ENCODE assay signal across 8 cellular contexts in the genomic region with DNA sequence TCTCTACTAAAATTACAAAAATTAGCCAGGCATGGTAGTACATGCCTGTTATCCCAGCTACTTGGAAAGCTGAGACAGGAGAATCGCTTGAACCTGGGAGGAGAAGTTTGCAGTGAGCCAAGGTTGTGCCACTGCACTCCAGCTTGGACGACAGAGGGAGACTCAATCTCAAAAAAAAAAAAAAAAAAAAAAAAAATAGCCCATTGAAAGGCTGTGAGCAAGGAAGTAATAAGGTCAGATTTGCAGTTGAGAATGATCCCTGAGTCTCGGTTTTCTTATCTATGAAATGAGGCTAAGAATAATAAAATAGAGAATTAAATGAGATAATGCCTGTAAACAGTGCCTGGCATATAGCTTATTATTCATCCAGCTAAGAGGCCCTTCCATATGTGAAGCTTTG. TPM values are rescaled to one million over a fixed set of nuclear protein-coding genes. Genes with fewer than 3 reads are reported as not detected.
DNase-seq lines count a peak whose midpoint lies in the region; ATAC-seq and TF ChIP-seq lines count a peak whose summit lies in the region.
"Had no signal": no experiment of that assay in that cellular context is flagged by ENCODE, and none has a peak within 500 bp of the region (broad histone marks: within the 10 kb centered on the region; RNA-seq: fewer than 3 reads in every experiment).

No MANE protein-coding gene starts in this region.

- H4K20me1 ChIP-seq in HCT116 (ENCODE audit: insufficient read depth): no peaks in the 10 kb centered on the region
- peaks cover 47% of the 10 kb centered on the region for H4K20me1 ChIP-seq in SK-N-SH (ENCODE audit: insufficient read depth)

- peak overlapping the region; percentile 89 for H2AFZ ChIP-seq in HCT116 (ENCODE audit: low read depth, low read length, poor library complexity, severe bottlenecking)
- H2AFZ ChIP-seq in SK-N-SH (ENCODE audit: low read depth): peak overlapping the region; percentile 77; the same call in 1 of the 2 replicates

- no peak overlapping the region for H3K27ac ChIP-seq in HCT116 (ENCODE audit: low read depth, low read length)
- peak overlapping the region; percentile 64 to 77; a peak in 3 of 4 replicates for H3K27ac ChIP-seq in SK-N-SH (ENCODE audit: low read depth in 2 of 2, low read length in 1 of 2)
- H3K27ac ChIP-seq in substantia nigra (ENCODE audit: low read depth, low read length, poor library complexity, severe bottlenecking): peak overlapping the region; percentile 83

- POLR2A ChIA-PET in HCT116 (lab: Charles Lee) (interaction anchor here (0.7 to 3.5 kb wide), 5 partner anchors 11 to 62 kb away, joined by 3 to 18 read pairs (median 4); partner anchors contain the start of gene ITGA3), SK-N-SH (lab: Yijun Ruan, JAX) (interaction anchor here (0.9 to 2.2 kb wide), 10 partner anchors 18 to 84 kb away, joined by 3 to 16 read pairs (median 6); partner anchors contain the start of gene SAMD14)

- H3K4me1 ChIP-seq in HCT116 (ENCODE audit: control insufficient read depth in 1 of 2, insufficient read depth in 2 of 2, low read length in 2 of 2) (peaks cover 12 to 35% of the 10 kb centered on the region in 2 experiments), SK-N-SH (ENCODE audit: control insufficient read depth in 1 of 2, insufficient read depth in 2 of 2, low read depth in 1 of 2, low read length in 1 of 2) (peaks cover 3 to 18% of the 10 kb centered on the region in 2 experiments; a peak in 1 of 4 replicates)

- no peak overlapping the region for H3K4me3 ChIP-seq in HCT116 (replicated peaks in 1 of 2; ENCODE audit: low read depth in 1 of 2, low read length in 2 of 2)
- H3K4me3 ChIP-seq in SK-N-SH (ENCODE audit: low read depth in 2 of 2, low read length in 1 of 2): peak overlapping the region in 1 of 2 experiments; percentile 75; a peak in 1 of 4 replicates
- H3K4me3 ChIP-seq in epithelial cell of proximal tubule (ENCODE audit: low read depth, low read length): peak overlapping the region; percentile 2

- TF ChIP-seq EP300 in SK-N-SH (IDR thresholded peaks at IDR 0.05; ENCODE audit: borderline replicate concordance in 1 of 2, low read depth in 1 of 2, low read length in 1 of 2): no peak

- ATAC-seq in HCT116 (peak; percentile 1; the same call in 1 of the 2 replicates), GM21723 (IDR thresholded peaks at IDR 0.05; ENCODE audit: unreplicated experiment) (no peak)

- BruUV-seq in HCT116 (replicated peaks; lab: Mats Ljungman, UMichigan): no TSS peak

- H3K9me2 ChIP-seq in HCT116 (ENCODE audit: insufficient read depth) (no peaks in the 10 kb centered on the region), SK-N-SH (no peaks in the 10 kb centered on the region)

- CTCF ChIA-PET in HCT116 (lab: Charles Lee): interaction anchor here (0.6 to 4.6 kb wide), 37 partner anchors 10 to 398 kb away, joined by 3 to 55 read pairs (median 8); partner anchors contain the start of genes ITGA3 and SGCA
- CTCF ChIA-PET in SK-N-SH (lab: Yijun Ruan, JAX): interaction anchor here (0.7 to 15.0 kb wide), 76 partner anchors 9 to 315 kb away, joined by 3 to 297 read pairs (median 7); partner anchors contain the start of genes COL1A1, ITGA3, KAT7 and PPP1R9B

- WGBS in SK-N-SH (ENCODE audit: low lambda C conversion rate): 18% methylated on average over 3 of the region's 3 CpGs

- TF ChIP-seq CTCF in HCT116 (IDR thresholded peaks at IDR 0.05 in 2 of 3, conservative IDR thresholded peaks at IDR 0.05 in 1 of 3; ENCODE audit: borderline replicate concordance in 1 of 3, insufficient read depth in 1 of 3, low read depth in 2 of 3, low read length in 2 of 3): no peak
- TF ChIP-seq CTCF in SK-N-SH (IDR thresholded peaks at IDR 0.05): no peak
- TF ChIP-seq CTCF in epithelial cell of proximal tubule (conservative IDR thresholded peaks at IDR 0.05; ENCODE audit: low read depth, low read length): no peak

- H3K9ac ChIP-seq in HCT116 (ENCODE audit: low read length) (no peak overlapping the region), SK-N-SH (peak overlapping the region; percentile 32; the same call in 1 of the 2 replicates)

- H3K36me3 ChIP-seq in HCT116 (ENCODE audit: control insufficient read depth in 1 of 2, insufficient read depth in 2 of 2, low read length in 2 of 2) (peaks cover 13 to 17% of the 10 kb centered on the region in 2 experiments; a peak in 3 of 4 replicates), SK-N-SH (replicated peaks in 1 of 2; ENCODE audit: control insufficient read depth in 1 of 2, insufficient read depth in 2 of 2, low read length in 1 of 2) (peaks cover 29 to 38% of the 10 kb centered on the region in 2 experiments)

- H3K79me2 ChIP-seq in HCT116 (ENCODE audit: insufficient read depth, low read length) (0 out of 2 replicates have a peak, but pooled peaks cover 6% of the 10 kb centered on the region), SK-N-SH (ENCODE audit: insufficient read depth) (peaks cover under 1% of the 10 kb centered on the region; the same call in 1 of the 2 replicates)

- peak overlapping the region; percentile 91 for H3K4me2 ChIP-seq in HCT116 (ENCODE audit: low read length)
- H3K4me2 ChIP-seq in SK-N-SH: peak overlapping the region; percentile 100

- DNase-seq in HCT116 (ENCODE audit: low read depth, low spot score) (no peak), SK-N-SH (no peak), epithelial cell of proximal tubule (ENCODE audit: low read depth) (no peak), substantia nigra (lab: John Stamatoyannopoulos, UW) (no peak), iPS-NIHi7 (ENCODE audit: extremely low spot score) (no peak), DMS53 (lab: John Stamatoyannopoulos, UW) (no peak)

- H3K27me3 ChIP-seq in HCT116 (ENCODE audit: insufficient read depth, low read length) (no peaks in the 10 kb centered on the region), SK-N-SH (ENCODE audit: insufficient read depth) (no peaks in the 10 kb centered on the region)
- H3K27me3 ChIP-seq: heart right ventricle had no signal

- no peaks in the 10 kb centered on the region for H3K9me3 ChIP-seq in HCT116 (ENCODE audit: control insufficient read depth in 1 of 2, insufficient read depth in 1 of 2, low read depth in 1 of 2, low read length in 2 of 2)
- no peaks in the 10 kb centered on the region for H3K9me3 ChIP-seq in SK-N-SH
- H3K9me3 ChIP-seq: heart right ventricle had no signal

- TF ChIP-seq POLR2A in HCT116 (IDR thresholded peaks at IDR 0.05; ENCODE audit: borderline replicate concordance, extremely low read depth, insufficient read depth, insufficient read length): no peak

- intact Hi-C loops in HCT116 (cut with micrococcal nuclease): loop anchor here (1.0 kb wide), 1 partner anchor 203 kb away; no protein-coding TSS in a partner anchor

- TF ChIP-seq RAD21 in HCT116 (IDR thresholded peaks at IDR 0.05; ENCODE audit: low read depth) (no peak), SK-N-SH (IDR thresholded peaks at IDR 0.05; ENCODE audit: low read length) (no peak)

- RAD21 ChIA-PET in HCT116 (lab: Charles Lee; ENCODE audit: low non-redundant PET in 1 of 2, low total read pairs in 2 of 2, uncharacterized antibody in 2 of 2, unreplicated experiment in 2 of 2): interaction anchor here (0.7 to 1.6 kb wide), 7 partner anchors 14 to 154 kb away, joined by 3 to 5 read pairs (median 4); no protein-coding TSS in a partner anchor

- peaks cover 67% of the 10 kb centered on the region for H3F3A ChIP-seq in SK-N-SH (replicated peaks; ENCODE audit: insufficient read depth)

TF ChIP-seq in HCT116, 20 proteins besides CTCF, POLR2A, EP300 and RAD21 (continues in another document):
- no peak for TF ChIP-seq CBX3 (IDR thresholded peaks at IDR 0.05; ENCODE audit: low read depth)
- TF ChIP-seq SP1 (IDR thresholded peaks at IDR 0.05; ENCODE audit: low read depth): no peak
- no peak for TF ChIP-seq EGR1 (IDR thresholded peaks at IDR 0.05; ENCODE audit: low read depth)
- TF ChIP-seq ZFX (IDR thresholded peaks at IDR 0.05): no peak

TF ChIP-seq in SK-N-SH, 30 proteins besides CTCF, POLR2A, EP300 and RAD21:
- TF ChIP-seq ELF1 (IDR thresholded peaks at IDR 0.05) (0 out of 2 replicates have a peak, but pooled peaks have one; percentile 2), FOXM1 (IDR thresholded peaks at IDR 0.05; ENCODE audit: low read depth) (no peak)

RNA-seq across cellular contexts. Expression of gene PDK2, which starts 1.3 kb away (rescaled TPM):
- 39.1 TPM for total RNA-seq in HCT116 (2021; ENCODE audit: unreplicated experiment)
- polyA plus RNA-seq in HCT116 (2012): 62.1 and 68.9 TPM in 2 replicates
- 96.1 and 124 TPM in 2 replicates for polyA plus RNA-seq in SK-N-SH (2012; rRNA removed)
- 41.5 and 62.1 TPM in 2 replicates for polyA plus RNA-seq in SK-N-SH (2012; cell fraction: cytosol; rRNA removed)
- 123 and 147 TPM in 2 replicates for polyA plus RNA-seq in SK-N-SH (2012; cell fraction: nucleus; rRNA removed)
- total RNA-seq in epithelial cell of proximal tubule: 6.1 and 17.5 TPM in 2 replicates

RNA-seq across cellular contexts. Expression of gene SAMD14, which starts 36.2 kb away (rescaled TPM):
- 1.5 TPM for total RNA-seq in HCT116 (2021; ENCODE audit: unreplicated experiment)
- 0.74 and 0.79 TPM in 2 replicates for polyA plus RNA-seq in HCT116 (2012)
- 2.8 and 3.4 TPM in 2 replicates for polyA plus RNA-seq in SK-N-SH (2012; rRNA removed)
- 1.2 and 2.0 TPM in 2 replicates for polyA plus RNA-seq in SK-N-SH (2012; cell fraction: cytosol; rRNA removed)
- 12.4 and 16.5 TPM in 2 replicates for polyA plus RNA-seq in SK-N-SH (2012; cell fraction: nucleus; rRNA removed)
- total RNA-seq in epithelial cell of proximal tubule: 2.9 and 11.5 TPM in 2 replicates

RNA-seq across cellular contexts. Expression of gene ITGA3, which starts 37.9 kb away (rescaled TPM):
- total RNA-seq in HCT116 (2021; ENCODE audit: unreplicated experiment) (392 TPM), epithelial cell of proximal tubule (630 and 668 TPM in 2 replicates)
- 522 and 560 TPM in 2 replicates for polyA plus RNA-seq in HCT116 (2012)
- polyA plus RNA-seq in SK-N-SH (2012; rRNA removed): 543 and 766 TPM in 2 replicates
- 239 and 423 TPM in 2 replicates for polyA plus RNA-seq in SK-N-SH (2012; cell fraction: cytosol; rRNA removed)
- 1,445 and 1,576 TPM in 2 replicates for polyA plus RNA-seq in SK-N-SH (2012; cell fraction: nucleus; rRNA removed)

RNA-seq across cellular contexts. Expression of gene PPP1R9B, which starts 56.7 kb away (rescaled TPM):
- total RNA-seq in HCT116 (2021; ENCODE audit: unreplicated experiment): 112 TPM
- 65.7 and 68.5 TPM in 2 replicates for polyA plus RNA-seq in HCT116 (2012)
- polyA plus RNA-seq in SK-N-SH (2012; rRNA removed): 26.9 and 35.2 TPM in 2 replicates
- polyA plus RNA-seq in SK-N-SH (2012; cell fraction: cytosol; rRNA removed): 19.8 and 24.9 TPM in 2 replicates
- 65.0 and 65.1 TPM in 2 replicates for polyA plus RNA-seq in SK-N-SH (2012; cell fraction: nucleus; rRNA removed)
- total RNA-seq in epithelial cell of proximal tubule: 32.9 and 33.8 TPM in 2 replicates

Comparison
In these comparisons a context has a peak if more than half of its experiments do, and no peak if none do; other contexts are left out.
1. Of the 11 proteins assayed by ChIP-seq in both SK-N-SH and HCT116: peak only in SK-N-SH: ELF1; only in HCT116: none; in both: none; in neither: 10.